In genomic region chr19:1401138-1401888, GRCh38 we compare ENCODE assay signal across 8 cellular contexts. TPM values are rescaled to one million over a fixed set of nuclear protein-coding genes. Genes with fewer than 3 reads are reported as not detected.
DNase-seq lines count a peak whose midpoint lies in the region; ATAC-seq, FAIRE-seq and TF ChIP-seq lines count a peak whose summit lies in the region.

Gene GAMT, minus strand, starts transcription at chr19:1401542. Its CDS starts 66 bp downstream, at chr19:1401476.

- WGBS in A549 (ENCODE audit: missing lambda C conversion rate) = 21% methylated on average over 9 of the region's 87 CpGs

- CTCF ChIA-PET in A549 (lab: Yijun Ruan, JAX) = interaction anchor here (0.9 to 1.6 kb wide), 3 partner anchors 11 to 77 kb away, joined by 4 read pairs; no protein-coding TSS in a partner anchor

- H3K27me3 Mint-ChIP-seq in activated naive CD8-positive, alpha-beta T cell treated with anti-CD3 and anti-CD28 coated beads for 36 hours = peaks cover 12% of the 10 kb centered on the region

- POLR2A ChIA-PET in A549 (lab: Yijun Ruan, JAX) = no interaction called here

- no peak for DNase-seq in A549 (ENCODE audit: low read depth in 1 of 2, low spot score in 1 of 2)
- peak; percentile 95 for DNase-seq in GM13977 (ENCODE audit: low spot score)
- DNase-seq in RPMI7951 (ENCODE audit: low read depth) = no peak
- DNase-seq in activated naive CD8-positive, alpha-beta T cell treated with anti-CD3 and anti-CD28 coated beads for 36 hours = peak; percentile 63
- no peak for DNase-seq in cardiac septum (ENCODE audit: low spot score)
- no peak for DNase-seq in pulmonary artery endothelial cell (ENCODE audit: low read depth, low spot score)
- no peak for DNase-seq in AML-193 (lab: John Stamatoyannopoulos, UW)

- H3K27ac ChIP-seq in A549 = peak within 1 kb of the TSS; percentile 69 to 95

- TF ChIP-seq RAD21 in A549 (conservative IDR thresholded peaks at IDR 0.05 in 1 of 2, IDR thresholded peaks at IDR 0.05 in 1 of 2) = no peak

- H3K4me1 Mint-ChIP-seq in activated naive CD8-positive, alpha-beta T cell treated with anti-CD3 and anti-CD28 coated beads for 36 hours = peaks cover 10% of the 10 kb centered on the region

- peak; percentile 51; the same call in 1 of the 2 replicates for TF ChIP-seq POLR2A in A549 (IDR thresholded peaks at IDR 0.05; ENCODE audit: low read length)

- in situ Hi-C loops in GM13977 (cut with MboI; ENCODE audit: low pct_unique_long_range_greater_than_20kb, low sequenced_read_pairs, unreplicated experiment) = no loop called here

- TF ChIP-seq EP300 in A549 (IDR thresholded peaks at IDR 0.05) = no peak

- ATAC-seq in A549 (peak; percentile 51 to 63), GM18858 (IDR thresholded peaks at IDR 0.05; ENCODE audit: unreplicated experiment) (no peak)

- no peak within 1 kb of the TSS for H3K27ac Mint-ChIP-seq in activated naive CD8-positive, alpha-beta T cell treated with anti-CD3 and anti-CD28 coated beads for 36 hours

- TF ChIP-seq CTCF in A549 (IDR thresholded peaks at IDR 0.05) (peak; percentile 60), GM13977 (IDR thresholded peaks at IDR 0.05; ENCODE audit: extremely low read depth, insufficient read depth, missing control alignments) (peak; percentile 77)

- H3K9me3 Mint-ChIP-seq in activated naive CD8-positive, alpha-beta T cell treated with anti-CD3 and anti-CD28 coated beads for 36 hours = no peaks in the 10 kb centered on the region

- intact Hi-C loops in cardiac septum (cut with DNase I) = no loop called here

- peak within 1 kb of the TSS; percentile 81 for H3K4me2 ChIP-seq in A549

- peaks cover 15% of the 10 kb centered on the region; the same call in 2 of the 3 replicates for H3K4me1 ChIP-seq in A549

- H3K4me3 ChIP-seq in A549 = peak within 1 kb of the TSS; percentile 60

- H3K4me3 Mint-ChIP-seq in activated naive CD8-positive, alpha-beta T cell treated with anti-CD3 and anti-CD28 coated beads for 36 hours = peak within 1 kb of the TSS; percentile 73

- H3K9me3 ChIP-seq in A549 = no peaks in the 10 kb centered on the region

- H3K36me3 Mint-ChIP-seq in activated naive CD8-positive, alpha-beta T cell treated with anti-CD3 and anti-CD28 coated beads for 36 hours = peaks cover 2% of the 10 kb centered on the region

- FAIRE-seq in A549 (lab: Jason Lieb, UNC) = no peak

TF ChIP-seq in A549, 52 proteins besides CTCF, POLR2A, EP300 and RAD21:
- TF ChIP-seq HDAC2 (IDR thresholded peaks at IDR 0.05) (no peak), PHF8 (IDR thresholded peaks at IDR 0.05; ENCODE audit: borderline replicate concordance, low read depth) (peak; percentile 26; the same call in 1 of the 2 replicates), CBX2 (IDR thresholded peaks at IDR 0.05; ENCODE audit: borderline replicate concordance, low read depth) (no peak), MAX (IDR thresholded peaks at IDR 0.05) (peak; percentile 29), HOXB5 (CRISPR knock-in tag; IDR thresholded peaks at IDR 0.05) (no peak)
TF ChIP-seq in A549: peak in this region for 2.

RNA-seq across cellular contexts. Expression of gene GAMT, which starts in this region (rescaled TPM):
- polyA plus RNA-seq in A549 (2011; rRNA removed) (11.3 and 13.6 TPM in 2 replicates), A549 (2017; fragmentation: RNase III; extraction: RNeasy Plus Mini Kit Qiagen cat#74134 plus additional on column Dnase treatment) (24.7 to 26.0 TPM (median 25.7 TPM) in 3 replicates)
- polyA plus RNA-seq in A549 (2012; cell fraction: cytosol; rRNA removed) = 34.6 and 46.8 TPM in 2 replicates
- 31.9 and 42.0 TPM in 2 replicates for polyA plus RNA-seq in A549 (2012; cell fraction: nucleus; rRNA removed)
- 16.9 and 19.5 TPM in 2 replicates for polyA minus RNA-seq in A549 (2011; rRNA and poly(A)+ RNA removed)
- 15.3 and 24.9 TPM in 2 replicates for total RNA-seq in RPMI7951 (2014; rRNA removed; shearing (Covaris generic))
- total RNA-seq in activated naive CD8-positive, alpha-beta T cell treated with anti-CD3 and anti-CD28 coated beads for 36 hours = 10 to 100 TPM; 36.5 to 37.6 TPM
- total RNA-seq in cardiac septum (51.6 TPM), pulmonary artery endothelial cell (12.3 and 25.5 TPM in 2 replicates)

Comparison
In these comparisons a context has a peak if more than half of its experiments do, and no peak if none do; other contexts are left out.
1. DNase-seq: peak in GM13977 (single experiment) and activated naive CD8-positive, alpha-beta T cell treated with anti-CD3 and anti-CD28 coated beads for 36 hours (single experiment); none in A549 (0 of 2), RPMI7951 (single experiment), cardiac septum (single experiment), pulmonary artery endothelial cell (single experiment) and AML-193 (0 of 2).